26 cellular contexts compared by ENCODE assay signal in the genomic region with DNA sequence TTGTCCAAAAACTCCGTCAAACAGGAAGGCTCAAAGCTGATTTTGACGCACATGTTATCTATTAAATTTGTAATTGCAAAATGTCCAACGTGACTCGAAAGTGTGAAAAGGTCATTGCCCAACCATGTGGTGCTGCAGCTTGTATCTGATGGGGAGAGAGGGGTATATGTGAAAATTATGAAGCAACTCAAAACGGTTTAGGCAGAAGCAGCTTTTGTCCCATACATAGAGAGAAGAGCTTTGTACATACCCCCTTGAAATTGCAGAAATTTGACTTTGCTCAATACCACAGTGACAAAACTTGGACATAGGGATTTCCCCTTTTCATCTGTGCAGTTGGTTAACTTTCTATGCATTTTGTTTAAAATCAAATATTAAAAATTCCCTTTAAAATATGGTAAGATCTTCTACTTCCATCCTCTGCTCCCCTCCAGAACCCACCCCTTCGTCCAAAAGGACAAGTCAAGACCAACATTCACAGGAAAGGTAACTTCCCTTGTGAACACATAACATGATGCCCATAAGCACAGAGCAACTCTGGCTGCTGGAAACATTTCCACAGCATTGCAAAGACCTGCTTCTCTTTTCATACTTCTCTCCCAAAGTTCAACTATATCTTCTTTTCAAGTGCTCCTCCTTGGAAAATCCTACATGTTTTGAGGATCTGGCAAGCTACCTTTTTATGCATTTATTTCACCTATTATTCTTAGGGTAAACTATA.
A peak's percentile ranks its signal among the peaks of the same experiment; 100 is the strongest.
DNase-seq lines count a peak whose midpoint lies in the region; ATAC-seq, FAIRE-seq and TF ChIP-seq lines count a peak whose summit lies in the region.
"Had no signal": no experiment of that assay in that cellular context is flagged by ENCODE, and none has a peak within 500 bp of the region (broad histone marks: within the 10 kb centered on the region; RNA-seq: fewer than 3 reads in every experiment).

No MANE protein-coding gene starts in this region.

- no peaks in the 10 kb centered on the region for H3K9me3 ChIP-seq in K562 (replicated peaks; ENCODE audit: control insufficient read depth, insufficient read depth, low read depth, low read length)
- H3K9me3 ChIP-seq in lung (ENCODE audit: control insufficient read depth in 2 of 2, insufficient read depth in 1 of 2, low read length in 1 of 2) = no peaks in the 10 kb centered on the region
- H3K9me3 ChIP-seq in endodermal cell (ENCODE audit: control insufficient read depth, low read length) = no peaks in the 10 kb centered on the region
- H3K9me3 ChIP-seq: breast epithelium, heart right ventricle, psoas muscle, testis had no signal

- H3K9me1 ChIP-seq in K562 (ENCODE audit: control insufficient read depth, insufficient read depth, low read length) = no peaks in the 10 kb centered on the region

- ATAC-seq in K562 (no peak), lung (ENCODE audit: insufficient read depth, low FRiP score) (peak; percentile 66)
- ATAC-seq: activated CD8-positive, alpha-beta T cell treated with anti-CD3 and anti-CD28 coated beads for 36 hours; psoas muscle; SK-N-SH treated with all-trans-retinoic acid at 6 μM for 48 hours had no signal

- no peaks in the 10 kb centered on the region for H3K36me3 ChIP-seq in K562 (ENCODE audit: control insufficient read depth, insufficient read depth, low read length)
- no peaks in the 10 kb centered on the region for H3K36me3 ChIP-seq in lung (ENCODE audit: control insufficient read depth in 2 of 2, insufficient read depth in 2 of 2, low read length in 2 of 2)
- no peaks in the 10 kb centered on the region for H3K36me3 ChIP-seq in endodermal cell (ENCODE audit: control insufficient read depth, insufficient read depth, low read length)
- H3K36me3 ChIP-seq: breast epithelium, heart right ventricle, neural progenitor cell had no signal

- H3K27me3 ChIP-seq in HL-60 (ENCODE audit: insufficient read depth, poor library complexity, severe bottlenecking) (no peaks in the 10 kb centered on the region), K562 (ENCODE audit: control insufficient read depth in 2 of 2, insufficient read depth in 2 of 2, low read length in 2 of 2) (peaks cover 0 to 6% of the 10 kb centered on the region in 2 experiments; a peak in 3 of 5 replicates), lung (ENCODE audit: control insufficient read depth, insufficient read depth) (no peaks in the 10 kb centered on the region), endodermal cell (ENCODE audit: control insufficient read depth, insufficient read depth, low read length, poor library complexity, severe bottlenecking) (no peaks in the 10 kb centered on the region)
- H3K27me3 ChIP-seq: breast epithelium, heart right ventricle, neural progenitor cell, testis had no signal

- H3K4me1 ChIP-seq in K562 (replicated peaks in 1 of 2; ENCODE audit: control insufficient read depth in 2 of 2, insufficient read depth in 2 of 2, low read length in 2 of 2) (no peaks in the 10 kb centered on the region; a peak in 1 of 5 replicates), lung (ENCODE audit: control insufficient read depth in 2 of 2, insufficient read depth in 2 of 2, low read length in 2 of 2) (no peaks in the 10 kb centered on the region), endodermal cell (ENCODE audit: control insufficient read depth, insufficient read depth, low read length) (no peaks in the 10 kb centered on the region)
- H3K4me1 ChIP-seq: breast epithelium, neural progenitor cell, psoas muscle, testis had no signal

- H3K4me3 ChIP-seq in HL-60 (replicated peaks; ENCODE audit: insufficient read depth, low read length) (no peak overlapping the region), K562 (no peak overlapping the region), lung (no peak overlapping the region), endodermal cell (ENCODE audit: low read length) (no peak overlapping the region)
- H3K4me3 ChIP-seq: breast epithelium, coronary artery, heart right ventricle, neural progenitor cell, psoas muscle, testis had no signal

- TF ChIP-seq CTCF in HL-60 (IDR thresholded peaks at IDR 0.05; ENCODE audit: insufficient read depth, low read length) = no peak
- TF ChIP-seq CTCF in K562 (IDR thresholded peaks at IDR 0.05 in 2 of 3, conservative IDR thresholded peaks at IDR 0.05 in 1 of 3; ENCODE audit: insufficient read depth in 2 of 3, low read depth in 1 of 3, low read length in 3 of 3) = no peak
- TF ChIP-seq CTCF in lung (IDR thresholded peaks at IDR 0.05; ENCODE audit: control extremely low read depth, extremely low read depth) = no peak
- no peak for TF ChIP-seq CTCF in endodermal cell (conservative IDR thresholded peaks at IDR 0.05)

- no peak for TF ChIP-seq POLR2A in K562 (conservative IDR thresholded peaks at IDR 0.05)

- DNase-seq in HL-60 (ENCODE audit: low read depth in 1 of 2, low spot score in 1 of 2) (peak; percentile 95 to 96), NOMO-1 treated with DMSO at 0.1 percent for 48 hours (lab: John Stamatoyannopoulos, UW; ENCODE audit: unreplicated experiment) (peak; percentile 98), K562 (ENCODE audit: extremely low read depth in 1 of 4, low spot score in 3 of 4) (no peak), lung (ENCODE audit: low spot score) (no peak), endodermal cell (no peak), iPS-NIHi11 (ENCODE audit: low spot score) (no peak), globus pallidus (ENCODE audit: low spot score) (no peak)
- DNase-seq in activated CD4-positive, alpha-beta memory T cell treated with anti-CD3 and anti-CD28 coated beads for 36 hours = no peak
- DNase-seq: activated CD8-positive, alpha-beta T cell treated with anti-CD3 and anti-CD28 coated beads for 36 hours; CD8-positive, alpha-beta memory T cell; H9; heart right ventricle; immature natural killer cell; NCI-H1092 treated with DMSO at 0.1 percent for 48 hours; NCI-H2081; psoas muscle; stimulated activated CD4-positive, alpha-beta T cell treated with anti-CD3 and anti-CD28 coated beads, Interleukin-2, amount 100 ng/mL, for 48 hours; stimulated activated naive CD4-positive, alpha-beta T cell; testis had no signal

- H3K4me2 ChIP-seq in K562 (ENCODE audit: insufficient read depth, low read length) = no peak overlapping the region
- H3K4me2 ChIP-seq: KMS-11, neural progenitor cell had no signal

- no TSS peak for BruUV-seq in K562 (replicated peaks; lab: Mats Ljungman, UMichigan)

- CTCF ChIA-PET in K562 (lab: Yijun Ruan, JAX; ENCODE audit: low intra/inter-chr PET ratio) = no interaction called here
- CTCF ChIA-PET in activated CD4-positive, alpha-beta memory T cell treated with anti-CD3 and anti-CD28 coated beads for 36 hours (lab: Charles Lee) = interaction anchor here (0.6 to 1.3 kb wide), 2 partner anchors 8 to 430 kb away, joined by 3 to 4 read pairs; no protein-coding TSS in a partner anchor

- H3K36me3 Mint-ChIP-seq in activated CD4-positive, alpha-beta memory T cell treated with anti-CD3 and anti-CD28 coated beads for 36 hours = no peaks in the 10 kb centered on the region
- H3K36me3 Mint-ChIP-seq in endodermal cell (ENCODE audit: low read depth) = no peaks in the 10 kb centered on the region
- H3K36me3 Mint-ChIP-seq: CD8-positive, alpha-beta memory T cell; immature natural killer cell; neural progenitor cell had no signal

- H3K9me3 Mint-ChIP-seq in activated CD4-positive, alpha-beta memory T cell treated with anti-CD3 and anti-CD28 coated beads for 36 hours = no peaks in the 10 kb centered on the region
- H3K9me3 Mint-ChIP-seq in endodermal cell = no peaks in the 10 kb centered on the region
- H3K9me3 Mint-ChIP-seq: activated CD8-positive, alpha-beta T cell treated with anti-CD3 and anti-CD28 coated beads for 36 hours; H9; immature natural killer cell; neural progenitor cell had no signal

- no peaks in the 10 kb centered on the region for H3K4me1 Mint-ChIP-seq in activated CD4-positive, alpha-beta memory T cell treated with anti-CD3 and anti-CD28 coated beads for 36 hours (ENCODE audit: low read depth)
- no peaks in the 10 kb centered on the region for H3K4me1 Mint-ChIP-seq in endodermal cell
- H3K4me1 Mint-ChIP-seq: CD8-positive, alpha-beta memory T cell; H9; immature natural killer cell had no signal

- in situ Hi-C loops in K562 (cut with MboI) = no loop called here

- H3K27ac Mint-ChIP-seq in activated CD4-positive, alpha-beta memory T cell treated with anti-CD3 and anti-CD28 coated beads for 36 hours = no peak overlapping the region
- H3K27ac Mint-ChIP-seq in endodermal cell = no peak overlapping the region
- H3K27ac Mint-ChIP-seq: activated CD8-positive, alpha-beta T cell treated with anti-CD3 and anti-CD28 coated beads for 36 hours; CD8-positive, alpha-beta memory T cell; H9; immature natural killer cell; neural progenitor cell had no signal

- POLR2A ChIA-PET in K562 (lab: Yijun Ruan, JAX) = interaction anchor here (1.1 kb wide), 1 partner anchor 11 kb away, joined by 4 read pairs; no protein-coding TSS in a partner anchor
- POLR2A ChIA-PET in activated CD4-positive, alpha-beta memory T cell treated with anti-CD3 and anti-CD28 coated beads for 36 hours (lab: Charles Lee) = no interaction called here

- H3K27ac ChIP-seq in HL-60 (replicated peaks) (peak overlapping the region; percentile 80), K562 (ENCODE audit: extremely low read depth, low read depth, low read length) (no peak overlapping the region), lung (ENCODE audit: low read depth in 1 of 2, low read length in 1 of 2) (no peak overlapping the region), endodermal cell (ENCODE audit: low read depth, low read length) (no peak overlapping the region)
- H3K27ac ChIP-seq: breast epithelium, KMS-11, neural progenitor cell, psoas muscle, testis had no signal

- H3K9ac ChIP-seq in K562 (ENCODE audit: insufficient read depth in 1 of 2, low read depth in 2 of 2, low read length in 2 of 2) = no peak overlapping the region
- H3K9ac ChIP-seq in endodermal cell (ENCODE audit: extremely low read depth, low read length, poor library complexity, severe bottlenecking) = no peak overlapping the region
- H3K9ac ChIP-seq: KMS-11, neural progenitor cell had no signal

- intact Hi-C loops in K562 (cut with micrococcal nuclease) = no loop called here
- intact Hi-C loops in activated CD4-positive, alpha-beta memory T cell treated with anti-CD3 and anti-CD28 coated beads for 36 hours (cut with micrococcal nuclease) = no loop called here

- no peak for TF ChIP-seq EP300 in K562 (IDR thresholded peaks at IDR 0.05; ENCODE audit: low read length)

- no peak overlapping the region for H2AFZ ChIP-seq in K562 (ENCODE audit: low read depth, low read length)
- H2AFZ ChIP-seq: neural progenitor cell had no signal

- H3K79me2 ChIP-seq in K562 (ENCODE audit: control insufficient read depth, insufficient read depth, low read length) = no peaks in the 10 kb centered on the region

- WGBS in K562 (ENCODE audit: insufficient coverage, low coverage, missing lambda C conversion rate) = 2% methylated on average over 6 of the region's 6 CpGs
- 39 to 59% methylated on average over 6 of the region's 6 CpGs for WGBS in lung, 2 donors
- 91 to 100% methylated on average over 5 to 6 of the region's 6 CpGs for WGBS in endodermal cell (ENCODE audit: insufficient coverage in 1 of 2, insufficient read length in 1 of 2), 2 experiments

- peaks cover 6% of the 10 kb centered on the region for H3K27me3 Mint-ChIP-seq in activated CD4-positive, alpha-beta memory T cell treated with anti-CD3 and anti-CD28 coated beads for 36 hours
- H3K27me3 Mint-ChIP-seq in endodermal cell (ENCODE audit: insufficient read depth) = no peaks in the 10 kb centered on the region

- H4K20me1 ChIP-seq in K562 (replicated peaks; ENCODE audit: control insufficient read depth, insufficient read depth, low read length) = no peaks in the 10 kb centered on the region; the same call in 1 of the 2 replicates

- no peak for FAIRE-seq in K562 (lab: Jason Lieb, UNC)
- FAIRE-seq: G401.6, small intestine had no signal

- H3K4me3 Mint-ChIP-seq in activated CD4-positive, alpha-beta memory T cell treated with anti-CD3 and anti-CD28 coated beads for 36 hours = no peak overlapping the region
- H3K4me3 Mint-ChIP-seq in endodermal cell = no peak overlapping the region
- H3K4me3 Mint-ChIP-seq: activated CD8-positive, alpha-beta T cell treated with anti-CD3 and anti-CD28 coated beads for 36 hours; CD8-positive, alpha-beta memory T cell; H9; immature natural killer cell; neural progenitor cell had no signal

- TF ChIP-seq RAD21 in K562 (CRISPR knock-in tag; conservative IDR thresholded peaks at IDR 0.05 in 1 of 2, IDR thresholded peaks at IDR 0.05 in 1 of 2) = no peak

Comparison
In these comparisons a context has a peak if more than half of its experiments do, and no peak if none do; other contexts are left out.
1. DNase-seq: peak in HL-60 (2 of 2) and NOMO-1 treated with DMSO at 0.1 percent for 48 hours (single experiment); none in K562 (0 of 4), lung (single experiment), activated CD4-positive, alpha-beta memory T cell treated with anti-CD3 and anti-CD28 coated beads for 36 hours (single experiment), endodermal cell (single experiment), iPS-NIHi11 (single experiment) and globus pallidus (single experiment).